17 cellular contexts compared by ENCODE assay signal in the genomic region with DNA sequence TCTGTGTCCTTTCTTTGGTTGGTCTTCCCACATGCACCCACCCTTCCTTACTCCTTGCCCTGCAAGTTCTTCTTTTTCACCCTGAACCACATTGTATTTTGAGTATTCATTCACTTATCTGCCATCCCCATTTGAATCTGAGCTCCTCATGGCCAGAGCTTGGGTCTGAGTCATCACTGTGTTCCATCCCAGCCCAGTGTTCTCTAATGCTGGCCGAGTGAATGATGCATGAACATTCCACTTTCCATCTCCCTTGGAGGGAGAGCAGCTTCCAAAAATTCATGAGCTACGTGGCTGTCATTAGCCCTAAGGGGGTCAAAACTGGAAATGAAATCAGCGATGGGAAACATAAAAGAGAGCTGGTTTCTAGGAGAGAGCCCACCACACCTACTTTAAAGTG.
DNase-seq lines count a peak whose midpoint lies in the region; ATAC-seq, FAIRE-seq and TF ChIP-seq lines count a peak whose summit lies in the region.
"Had no signal": no experiment of that assay in that cellular context is flagged by ENCODE, and none has a peak within 500 bp of the region (broad histone marks: within the 10 kb centered on the region; RNA-seq: fewer than 3 reads in every experiment).

No MANE protein-coding gene starts in this region.

- H3K4me3 ChIP-seq in astrocyte of the spinal cord (ENCODE audit: low read depth, low read length): no peak overlapping the region
- H3K4me3 ChIP-seq in keratinocyte (ENCODE audit: control insufficient read depth in 2 of 3, extremely low read depth in 1 of 3, insufficient read depth in 2 of 3, low read depth in 1 of 3, low read length in 3 of 3): no peak overlapping the region
- no peak overlapping the region for H3K4me3 ChIP-seq in lower lobe of right lung
- H3K4me3 ChIP-seq: pancreas, tibial nerve had no signal

- no peaks in the 10 kb centered on the region for H3K4me1 ChIP-seq in keratinocyte (ENCODE audit: control insufficient read depth, extremely low read depth, insufficient read depth, low read length)
- no peaks in the 10 kb centered on the region for H3K4me1 ChIP-seq in lower lobe of right lung
- H3K4me1 ChIP-seq: BE2C, pancreas, tibial nerve had no signal

- no peak overlapping the region for H3K4me2 ChIP-seq in keratinocyte (ENCODE audit: control insufficient read depth, extremely low read depth, insufficient read depth, low read depth, low read length)

- no peak overlapping the region for H2AFZ ChIP-seq in keratinocyte (ENCODE audit: control insufficient read depth, low read length)

- dilution Hi-C loops in keratinocyte (cut with MboI; ENCODE audit: extremely low pct_ligation_motif_present, low sequenced_read_pairs): no loop called here

- H3K79me2 ChIP-seq in keratinocyte (ENCODE audit: control insufficient read depth, insufficient read depth, low read length): no peaks in the 10 kb centered on the region

- H3K9me3 ChIP-seq in keratinocyte (ENCODE audit: control insufficient read depth, low read depth, low read length) (no peaks in the 10 kb centered on the region), lower lobe of right lung (no peaks in the 10 kb centered on the region)
- H3K9me3 ChIP-seq: BE2C, pancreas had no signal

- FAIRE-seq in keratinocyte (lab: Jason Lieb, UNC): peak; percentile 44
- FAIRE-seq: colon, pancreas had no signal

- no peaks in the 10 kb centered on the region for H3K9me1 ChIP-seq in keratinocyte (ENCODE audit: control insufficient read depth, extremely low read depth, insufficient read depth, low read length)

- no peak overlapping the region for H3K9ac ChIP-seq in keratinocyte (ENCODE audit: control insufficient read depth, extremely low read depth, insufficient read depth, low read length)

- no peaks in the 10 kb centered on the region for H4K20me1 ChIP-seq in keratinocyte (ENCODE audit: control insufficient read depth, extremely low read depth, insufficient read depth, low read length)

- TF ChIP-seq CTCF in astrocyte of the spinal cord (IDR thresholded peaks at IDR 0.05; ENCODE audit: low read depth, low read length) (no peak), keratinocyte (optimal IDR thresholded peaks at IDR 0.05 in 1 of 3, IDR thresholded peaks at IDR 0.05 in 1 of 3, conservative IDR thresholded peaks at IDR 0.05 in 1 of 3; ENCODE audit: extremely low read depth in 1 of 3, insufficient read depth in 2 of 3, low read length in 3 of 3) (no peak), lower lobe of right lung (IDR thresholded peaks at IDR 0.05) (no peak)

- H3K27me3 ChIP-seq in keratinocyte (ENCODE audit: control insufficient read depth, extremely low read depth, insufficient read depth, low read length) (no peaks in the 10 kb centered on the region), lower lobe of right lung (ENCODE audit: low read depth) (no peaks in the 10 kb centered on the region)
- H3K27me3 ChIP-seq: BE2C, tibial nerve had no signal

- no peaks in the 10 kb centered on the region for H3K36me3 ChIP-seq in keratinocyte (ENCODE audit: control insufficient read depth in 2 of 2, extremely low read depth in 1 of 2, insufficient read depth in 2 of 2, low read length in 2 of 2)
- H3K36me3 ChIP-seq in lower lobe of right lung: no peaks in the 10 kb centered on the region
- H3K36me3 ChIP-seq: BE2C, pancreas, tibial nerve had no signal

- ATAC-seq in lower lobe of right lung: no peak
- ATAC-seq: esophagus mucosa had no signal

- intact Hi-C loops in lower lobe of right lung (cut with DNase I): no loop called here

- DNase-seq in AG08396 (ENCODE audit: low spot score) (peak; percentile 72), HS-27A (ENCODE audit: low read depth) (peak; percentile 45), astrocyte of the spinal cord (ENCODE audit: low read depth, low spot score) (peak; percentile 68), keratinocyte (ENCODE audit: low read depth, low spot score) (no peak), NAMALWA (ENCODE audit: low spot score) (no peak), lower lobe of right lung (no peak), NOMO-1 (lab: John Stamatoyannopoulos, UW; ENCODE audit: unreplicated experiment in 2 of 2) (no peak), H4 (ENCODE audit: low spot score) (no peak)
- DNase-seq: activated naive CD4-positive, alpha-beta T cell treated with anti-CD3 and anti-CD28 coated beads, Interleukin-2, amount 10 ng/mL, durations not matched to agents 7 days and 5 days; BE2C; MV-4-11; NCI-H2171; pancreas; stimulated activated CD4-positive, alpha-beta T cell treated with anti-CD3 and anti-CD28 coated beads, Interleukin-15, amount 100 ng/mL, for 24 hours had no signal

- in situ Hi-C loops in astrocyte of the spinal cord (cut with HindIII; ENCODE audit: low sequenced_read_pairs): no loop called here

- H3K27ac ChIP-seq in keratinocyte (ENCODE audit: control insufficient read depth, insufficient read depth, low read length) (no peak overlapping the region), lower lobe of right lung (no peak overlapping the region)
- H3K27ac ChIP-seq: pancreas, tibial nerve had no signal

Comparison
In these comparisons a context has a peak if more than half of its experiments do, and no peak if none do; other contexts are left out.
1. DNase-seq: peak in AG08396 (single experiment), HS-27A (single experiment) and astrocyte of the spinal cord (single experiment); none in keratinocyte (single experiment), NAMALWA (single experiment), lower lobe of right lung (single experiment), NOMO-1 (0 of 2) and H4 (single experiment).